Comparison of ENCODE assay signal across 25 cellular contexts in the genomic region with DNA sequence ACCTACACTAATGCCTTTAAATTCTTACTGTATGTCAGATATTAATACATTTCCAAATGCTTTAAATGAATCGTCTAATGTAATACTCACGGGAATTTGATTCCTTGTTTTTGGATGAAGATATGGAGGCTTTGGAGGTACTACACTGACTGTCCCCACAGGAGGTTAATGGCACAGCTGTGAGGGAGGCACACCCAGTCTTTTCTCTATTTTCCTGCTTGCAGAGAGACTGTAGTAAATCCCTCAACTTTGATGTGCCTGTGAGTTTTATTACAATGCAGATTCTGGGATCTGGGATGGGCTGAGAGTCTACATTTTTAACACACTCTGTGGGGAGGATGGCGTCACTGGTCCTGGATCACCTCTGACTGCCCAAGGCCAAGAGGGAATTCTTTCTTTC.
DNase-seq lines count a peak whose midpoint lies in the region; ATAC-seq, FAIRE-seq and TF ChIP-seq lines count a peak whose summit lies in the region.
"Had no signal": no experiment of that assay in that cellular context is flagged by ENCODE, and none has a peak within 500 bp of the region (broad histone marks: within the 10 kb centered on the region; RNA-seq: fewer than 3 reads in every experiment).

No MANE protein-coding gene starts in this region.

- CTCF ChIA-PET in activated CD8-positive, alpha-beta memory T cell treated with anti-CD3 and anti-CD28 coated beads, Interleukin-2, amount 10 ng/mL, durations not matched to agents 7 days and 5 days (lab: Charles Lee): no interaction called here

- ATAC-seq in GM23338 (peak; percentile 77), GM19023 (IDR thresholded peaks at IDR 0.05; ENCODE audit: unreplicated experiment) (no peak), HG02973 (IDR thresholded peaks at IDR 0.05; ENCODE audit: unreplicated experiment) (no peak)
- no peak for ATAC-seq in activated CD8-positive, alpha-beta memory T cell treated with anti-CD3 and anti-CD28 coated beads, Interleukin-2, amount 10 ng/mL, durations not matched to agents 7 days and 5 days
- ATAC-seq: A549, GM12878 had no signal

- H3K4me3 ChIP-seq in GM23338 (no peak overlapping the region), NT2/D1 (ENCODE audit: insufficient read length, low read depth) (no peak overlapping the region)
- H3K4me3 ChIP-seq: A549; BLaER1 treated with 17β-estradiol and CSF1 and Interleukin-3, amounts not matched to agents 10 nM and 100 nM; GM12878; HAP-1 had no signal

- no peak overlapping the region for H3K9ac ChIP-seq in NT2/D1 (ENCODE audit: insufficient read length, low read depth)
- H3K9ac ChIP-seq: BLaER1 treated with 17β-estradiol and CSF1 and Interleukin-3, amounts not matched to agents 10 nM and 100 nM had no signal

- H4K20me1 ChIP-seq in GM23338 (replicated peaks; ENCODE audit: insufficient read depth): peaks cover 10% of the 10 kb centered on the region
- H4K20me1 ChIP-seq: BLaER1 treated with 17β-estradiol and CSF1 and Interleukin-3, amounts not matched to agents 10 nM and 100 nM had no signal

- H3K4me1 Mint-ChIP-seq in GM23338 (peaks cover 41% of the 10 kb centered on the region), neural crest cell (peaks cover 43% of the 10 kb centered on the region)
- H3K4me1 Mint-ChIP-seq in activated CD8-positive, alpha-beta memory T cell treated with anti-CD3 and anti-CD28 coated beads, Interleukin-2, amount 10 ng/mL, durations not matched to agents 7 days and 5 days: no peaks in the 10 kb centered on the region
- H3K4me1 Mint-ChIP-seq: CD14-positive monocyte; CD8-positive, alpha-beta memory T cell had no signal

- H3K36me3 Mint-ChIP-seq in GM23338 (ENCODE audit: low read depth) (peaks cover 20% of the 10 kb centered on the region), neural crest cell (ENCODE audit: low read depth) (no peaks in the 10 kb centered on the region)
- no peaks in the 10 kb centered on the region for H3K36me3 Mint-ChIP-seq in activated CD8-positive, alpha-beta memory T cell treated with anti-CD3 and anti-CD28 coated beads, Interleukin-2, amount 10 ng/mL, durations not matched to agents 7 days and 5 days
- H3K36me3 Mint-ChIP-seq: CD14-positive monocyte; CD8-positive, alpha-beta memory T cell had no signal

- H3K79me2 ChIP-seq in GM23338 (replicated peaks; ENCODE audit: insufficient read depth): peaks cover 96% of the 10 kb centered on the region

- H3K4me2 ChIP-seq in GM23338: peak overlapping the region; percentile 61; the same call in 1 of the 2 replicates
- H3K4me2 ChIP-seq: A549; BLaER1 treated with 17β-estradiol and CSF1 and Interleukin-3, amounts not matched to agents 10 nM and 100 nM had no signal

- H3F3A ChIP-seq in GM23338 (replicated peaks; ENCODE audit: low read depth): no peaks in the 10 kb centered on the region; the same call in none of the 2 replicates

- H3K9me2 ChIP-seq in GM23338 (ENCODE audit: insufficient read depth): no peaks in the 10 kb centered on the region

- H3K9me3 Mint-ChIP-seq in GM23338: no peaks in the 10 kb centered on the region
- H3K9me3 Mint-ChIP-seq in neural crest cell: no peaks in the 10 kb centered on the region
- no peaks in the 10 kb centered on the region for H3K9me3 Mint-ChIP-seq in activated CD8-positive, alpha-beta memory T cell treated with anti-CD3 and anti-CD28 coated beads, Interleukin-2, amount 10 ng/mL, durations not matched to agents 7 days and 5 days (ENCODE audit: low read depth)
- H3K9me3 Mint-ChIP-seq: CD4-positive, alpha-beta T cell had no signal

- H3K4me3 Mint-ChIP-seq in GM23338: no peak overlapping the region
- peak overlapping the region; percentile 17 for H3K4me3 Mint-ChIP-seq in neural crest cell
- H3K4me3 Mint-ChIP-seq in activated CD8-positive, alpha-beta memory T cell treated with anti-CD3 and anti-CD28 coated beads, Interleukin-2, amount 10 ng/mL, durations not matched to agents 7 days and 5 days: no peak overlapping the region
- H3K4me3 Mint-ChIP-seq: CD14-positive monocyte; CD4-positive, alpha-beta T cell; CD8-positive, alpha-beta memory T cell had no signal

- H3K27me3 ChIP-seq in GM23338 (ENCODE audit: insufficient read depth) (no peaks in the 10 kb centered on the region), NT2/D1 (ENCODE audit: insufficient read depth, insufficient read length) (no peaks in the 10 kb centered on the region)
- H3K27me3 ChIP-seq: BE2C; BLaER1 treated with 17β-estradiol and CSF1 and Interleukin-3, amounts not matched to agents 10 nM and 100 nM had no signal

- H3K27me3 Mint-ChIP-seq in GM23338 (ENCODE audit: insufficient read depth, low read depth, poor library complexity) (peaks cover 2% of the 10 kb centered on the region), neural crest cell (ENCODE audit: low read depth) (no peaks in the 10 kb centered on the region)
- no peaks in the 10 kb centered on the region for H3K27me3 Mint-ChIP-seq in activated CD8-positive, alpha-beta memory T cell treated with anti-CD3 and anti-CD28 coated beads, Interleukin-2, amount 10 ng/mL, durations not matched to agents 7 days and 5 days
- H3K27me3 Mint-ChIP-seq: CD4-positive, alpha-beta T cell; CD8-positive, alpha-beta memory T cell had no signal

- FAIRE-seq in urothelium cell line (lab: Jason Lieb, UNC): no peak
- FAIRE-seq: A549, D721Med, GM12878, H54 had no signal

- 0 out of 2 replicates have a peak overlapping the region, but pooled peaks have one; percentile 18 for H3K27ac Mint-ChIP-seq in GM23338
- H3K27ac Mint-ChIP-seq in neural crest cell (ENCODE audit: unreplicated experiment): peak overlapping the region; percentile 13
- H3K27ac Mint-ChIP-seq in activated CD8-positive, alpha-beta memory T cell treated with anti-CD3 and anti-CD28 coated beads, Interleukin-2, amount 10 ng/mL, durations not matched to agents 7 days and 5 days: no peak overlapping the region
- H3K27ac Mint-ChIP-seq: CD14-positive monocyte; CD4-positive, alpha-beta T cell; CD8-positive, alpha-beta memory T cell had no signal

- DNase-seq in GM23338 (ENCODE audit: low spot score) (peak; percentile 25), NT2/D1 (ENCODE audit: low read depth, low spot score) (peak; percentile 8), left kidney (ENCODE audit: low read depth, low spot score) (peak; percentile 31), neural crest cell (ENCODE audit: low read depth, low spot score) (no peak), urothelium cell line (ENCODE audit: low spot score) (no peak)
- no peak for DNase-seq in activated CD8-positive, alpha-beta memory T cell treated with anti-CD3 and anti-CD28 coated beads, Interleukin-2, amount 10 ng/mL, durations not matched to agents 7 days and 5 days
- DNase-seq: 8988T; ACHN; AML-193; BE2C; CD4-positive, alpha-beta T cell; CD8-positive, alpha-beta memory T cell; DMS53; DND-41; GDM1; GOT3 had no signal

- H3K9me3 ChIP-seq in NT2/D1 (ENCODE audit: insufficient read depth, low read length): no peaks in the 10 kb centered on the region
- H3K9me3 ChIP-seq: A549; BLaER1 treated with 17β-estradiol and CSF1 and Interleukin-3, amounts not matched to agents 10 nM and 100 nM; HAP-1 had no signal

- no peak overlapping the region for H3K27ac ChIP-seq in GM23338 (ENCODE audit: low read depth)
- H3K27ac ChIP-seq: A549; BLaER1 treated with 17β-estradiol and CSF1 and Interleukin-3, amounts not matched to agents 10 nM and 100 nM had no signal

- no peak overlapping the region for H2AFZ ChIP-seq in GM23338

- TF ChIP-seq CTCF in GM23338 (conservative IDR thresholded peaks at IDR 0.05; ENCODE audit: low read depth in 2 of 2) (no peak), neural crest cell (conservative IDR thresholded peaks at IDR 0.05) (no peak)

- H3K4me1 ChIP-seq in GM23338 (ENCODE audit: insufficient read depth): peaks cover 47% of the 10 kb centered on the region
- no peaks in the 10 kb centered on the region for H3K4me1 ChIP-seq in NT2/D1 (ENCODE audit: insufficient read depth, insufficient read length)
- H3K4me1 ChIP-seq: A549, BE2C, HAP-1 had no signal

- H3K36me3 ChIP-seq in GM23338 (ENCODE audit: insufficient read depth): peaks cover 9% of the 10 kb centered on the region
- H3K36me3 ChIP-seq in NT2/D1 (ENCODE audit: insufficient read depth, insufficient read length, low read length): no peaks in the 10 kb centered on the region
- H3K36me3 ChIP-seq: BE2C; BLaER1 treated with 17β-estradiol and CSF1 and Interleukin-3, amounts not matched to agents 10 nM and 100 nM; HAP-1 had no signal

TF ChIP-seq in GM23338, 12 proteins besides CTCF, POLR2A, EP300 and RAD21 (continues in another document):
- TF ChIP-seq, protein P1, sequence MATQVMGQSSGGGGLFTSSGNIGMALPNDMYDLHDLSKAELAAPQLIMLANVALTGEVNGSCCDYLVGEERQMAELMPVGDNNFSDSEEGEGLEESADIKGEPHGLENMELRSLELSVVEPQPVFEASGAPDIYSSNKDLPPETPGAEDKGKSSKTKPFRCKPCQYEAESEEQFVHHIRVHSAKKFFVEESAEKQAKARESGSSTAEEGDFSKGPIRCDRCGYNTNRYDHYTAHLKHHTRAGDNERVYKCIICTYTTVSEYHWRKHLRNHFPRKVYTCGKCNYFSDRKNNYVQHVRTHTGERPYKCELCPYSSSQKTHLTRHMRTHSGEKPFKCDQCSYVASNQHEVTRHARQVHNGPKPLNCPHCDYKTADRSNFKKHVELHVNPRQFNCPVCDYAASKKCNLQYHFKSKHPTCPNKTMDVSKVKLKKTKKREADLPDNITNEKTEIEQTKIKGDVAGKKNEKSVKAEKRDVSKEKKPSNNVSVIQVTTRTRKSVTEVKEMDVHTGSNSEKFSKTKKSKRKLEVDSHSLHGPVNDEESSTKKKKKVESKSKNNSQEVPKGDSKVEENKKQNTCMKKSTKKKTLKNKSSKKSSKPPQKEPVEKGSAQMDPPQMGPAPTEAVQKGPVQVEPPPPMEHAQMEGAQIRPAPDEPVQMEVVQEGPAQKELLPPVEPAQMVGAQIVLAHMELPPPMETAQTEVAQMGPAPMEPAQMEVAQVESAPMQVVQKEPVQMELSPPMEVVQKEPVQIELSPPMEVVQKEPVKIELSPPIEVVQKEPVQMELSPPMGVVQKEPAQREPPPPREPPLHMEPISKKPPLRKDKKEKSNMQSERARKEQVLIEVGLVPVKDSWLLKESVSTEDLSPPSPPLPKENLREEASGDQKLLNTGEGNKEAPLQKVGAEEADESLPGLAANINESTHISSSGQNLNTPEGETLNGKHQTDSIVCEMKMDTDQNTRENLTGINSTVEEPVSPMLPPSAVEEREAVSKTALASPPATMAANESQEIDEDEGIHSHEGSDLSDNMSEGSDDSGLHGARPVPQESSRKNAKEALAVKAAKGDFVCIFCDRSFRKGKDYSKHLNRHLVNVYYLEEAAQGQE (IDR thresholded peaks at IDR 0.05; ENCODE audit: unreplicated experiment): no peak
- TF ChIP-seq ZNF114 (CRISPR knock-in tag; IDR thresholded peaks at IDR 0.05) (no peak), JUNB (IDR thresholded peaks at IDR 0.05; ENCODE audit: unreplicated experiment) (no peak), EZH2 (IDR thresholded peaks at IDR 0.05; ENCODE audit: low read depth, unreplicated experiment) (no peak), EZH2phosphoT487 (IDR thresholded peaks at IDR 0.05; ENCODE audit: unreplicated experiment) (no peak), NANOG (IDR thresholded peaks at IDR 0.05; ENCODE audit: borderline replicate concordance) (no peak), POLR2AphosphoS5 (IDR thresholded peaks at IDR 0.05; ENCODE audit: low read depth) (no peak)

Comparison
In these comparisons a context has a peak if more than half of its experiments do, and no peak if none do; other contexts are left out.
1. DNase-seq: peak in GM23338 (single experiment), NT2/D1 (single experiment) and left kidney (single experiment); none in neural crest cell (single experiment), urothelium cell line (single experiment) and activated CD8-positive, alpha-beta memory T cell treated with anti-CD3 and anti-CD28 coated beads, Interleukin-2, amount 10 ng/mL, durations not matched to agents 7 days and 5 days (single experiment).